Comparison of ENCODE assay signal across 1 cellular context in genomic region chr2:162184362-162184761, GRCh38.
TF ChIP-seq lines count a peak whose summit lies in the region.

No MANE protein-coding gene starts in this region.

TF ChIP-seq in GM23338, 12 proteins besides CTCF, POLR2A, EP300 and RAD21 (continued from another document):
- TF ChIP-seq, protein P1, sequence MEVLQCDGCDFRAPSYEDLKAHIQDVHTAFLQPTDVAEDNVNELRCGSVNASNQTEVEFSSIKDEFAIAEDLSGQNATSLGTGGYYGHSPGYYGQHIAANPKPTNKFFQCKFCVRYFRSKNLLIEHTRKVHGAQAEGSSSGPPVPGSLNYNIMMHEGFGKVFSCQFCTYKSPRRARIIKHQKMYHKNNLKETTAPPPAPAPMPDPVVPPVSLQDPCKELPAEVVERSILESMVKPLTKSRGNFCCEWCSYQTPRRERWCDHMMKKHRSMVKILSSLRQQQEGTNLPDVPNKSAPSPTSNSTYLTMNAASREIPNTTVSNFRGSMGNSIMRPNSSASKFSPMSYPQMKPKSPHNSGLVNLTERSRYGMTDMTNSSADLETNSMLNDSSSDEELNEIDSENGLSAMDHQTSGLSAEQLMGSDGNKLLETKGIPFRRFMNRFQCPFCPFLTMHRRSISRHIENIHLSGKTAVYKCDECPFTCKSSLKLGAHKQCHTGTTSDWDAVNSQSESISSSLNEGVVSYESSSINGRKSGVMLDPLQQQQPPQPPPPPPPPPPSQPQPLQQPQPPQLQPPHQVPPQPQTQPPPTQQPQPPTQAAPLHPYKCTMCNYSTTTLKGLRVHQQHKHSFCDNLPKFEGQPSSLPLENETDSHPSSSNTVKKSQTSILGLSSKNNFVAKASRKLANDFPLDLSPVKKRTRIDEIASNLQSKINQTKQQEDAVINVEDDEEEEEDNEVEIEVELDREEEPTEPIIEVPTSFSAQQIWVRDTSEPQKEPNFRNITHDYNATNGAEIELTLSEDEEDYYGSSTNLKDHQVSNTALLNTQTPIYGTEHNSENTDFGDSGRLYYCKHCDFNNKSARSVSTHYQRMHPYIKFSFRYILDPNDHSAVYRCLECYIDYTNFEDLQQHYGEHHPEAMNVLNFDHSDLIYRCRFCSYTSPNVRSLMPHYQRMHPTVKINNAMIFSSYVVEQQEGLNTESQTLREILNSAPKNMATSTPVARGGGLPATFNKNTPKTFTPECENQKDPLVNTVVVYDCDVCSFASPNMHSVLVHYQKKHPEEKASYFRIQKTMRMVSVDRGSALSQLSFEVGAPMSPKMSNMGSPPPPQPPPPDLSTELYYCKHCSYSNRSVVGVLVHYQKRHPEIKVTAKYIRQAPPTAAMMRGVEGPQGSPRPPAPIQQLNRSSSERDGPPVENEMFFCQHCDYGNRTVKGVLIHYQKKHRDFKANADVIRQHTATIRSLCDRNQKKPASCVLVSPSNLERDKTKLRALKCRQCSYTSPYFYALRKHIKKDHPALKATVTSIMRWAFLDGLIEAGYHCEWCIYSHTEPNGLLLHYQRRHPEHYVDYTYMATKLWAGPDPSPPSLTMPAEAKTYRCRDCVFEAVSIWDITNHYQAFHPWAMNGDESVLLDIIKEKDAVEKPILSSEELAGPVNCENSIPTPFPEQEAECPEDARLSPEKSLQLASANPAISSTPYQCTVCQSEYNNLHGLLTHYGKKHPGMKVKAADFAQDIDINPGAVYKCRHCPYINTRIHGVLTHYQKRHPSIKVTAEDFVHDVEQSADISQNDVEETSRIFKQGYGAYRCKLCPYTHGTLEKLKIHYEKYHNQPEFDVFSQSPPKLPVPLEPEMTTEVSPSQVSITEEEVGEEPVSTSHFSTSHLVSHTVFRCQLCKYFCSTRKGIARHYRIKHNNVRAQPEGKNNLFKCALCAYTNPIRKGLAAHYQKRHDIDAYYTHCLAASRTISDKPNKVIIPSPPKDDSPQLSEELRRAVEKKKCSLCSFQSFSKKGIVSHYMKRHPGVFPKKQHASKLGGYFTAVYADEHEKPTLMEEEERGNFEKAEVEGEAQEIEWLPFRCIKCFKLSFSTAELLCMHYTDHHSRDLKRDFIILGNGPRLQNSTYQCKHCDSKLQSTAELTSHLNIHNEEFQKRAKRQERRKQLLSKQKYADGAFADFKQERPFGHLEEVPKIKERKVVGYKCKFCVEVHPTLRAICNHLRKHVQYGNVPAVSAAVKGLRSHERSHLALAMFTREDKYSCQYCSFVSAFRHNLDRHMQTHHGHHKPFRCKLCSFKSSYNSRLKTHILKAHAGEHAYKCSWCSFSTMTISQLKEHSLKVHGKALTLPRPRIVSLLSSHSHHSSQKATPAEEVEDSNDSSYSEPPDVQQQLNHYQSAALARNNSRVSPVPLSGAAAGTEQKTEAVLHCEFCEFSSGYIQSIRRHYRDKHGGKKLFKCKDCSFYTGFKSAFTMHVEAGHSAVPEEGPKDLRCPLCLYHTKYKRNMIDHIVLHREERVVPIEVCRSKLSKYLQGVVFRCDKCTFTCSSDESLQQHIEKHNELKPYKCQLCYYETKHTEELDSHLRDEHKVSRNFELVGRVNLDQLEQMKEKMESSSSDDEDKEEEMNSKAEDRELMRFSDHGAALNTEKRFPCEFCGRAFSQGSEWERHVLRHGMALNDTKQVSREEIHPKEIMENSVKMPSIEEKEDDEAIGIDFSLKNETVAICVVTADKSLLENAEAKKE (CRISPR knock-in tag; IDR thresholded peaks at IDR 0.05), result no peak
- TF ChIP-seq POLR2AphosphoS5 (IDR thresholded peaks at IDR 0.05; ENCODE audit: low read depth), result no peak
- no peak for TF ChIP-seq CREB1 (CRISPR knock-in tag; IDR thresholded peaks at IDR 0.05; ENCODE audit: low read depth)
- no peak for TF ChIP-seq ETS1 (IDR thresholded peaks at IDR 0.05)
- no peak for TF ChIP-seq EZH2phosphoT487 (IDR thresholded peaks at IDR 0.05; ENCODE audit: unreplicated experiment)
